Comparison of ENCODE assay signal across 21 cellular contexts in genomic region chr12:98751580-98752115, GRCh38.
"Had no signal": no experiment of that assay in that cellular context is flagged by ENCODE, and none has a peak within 500 bp of the region (broad histone marks: within the 10 kb centered on the region; RNA-seq: fewer than 3 reads in every experiment).

No MANE protein-coding gene starts in this region.

- ATAC-seq: activated naive CD8-positive, alpha-beta T cell treated with anti-CD3 and anti-CD28 coated beads, Interleukin-2, amount 50 U/mL, for 24 hours; effector memory CD8-positive, alpha-beta T cell; naive thymus-derived CD8-positive, alpha-beta T cell had no signal

- H3K4me3 ChIP-seq: ascending aorta, prostate gland, right atrium auricular region, thyroid gland had no signal

- H3K27ac ChIP-seq: ascending aorta, prostate gland, right atrium auricular region, thyroid gland, VCaP had no signal

- H3K4me1 ChIP-seq: ascending aorta, prostate gland, right atrium auricular region, thyroid gland had no signal

- H3K27me3 ChIP-seq: ascending aorta, right atrium auricular region, thyroid gland had no signal

- H3K36me3 Mint-ChIP-seq: activated naive CD4-positive, alpha-beta T cell treated with anti-CD3 and anti-CD28 coated beads, Interleukin-2, amount 10 ng/mL, durations not matched to agents 7 days and 5 days; naive thymus-derived CD8-positive, alpha-beta T cell had no signal

- H3K4me3 Mint-ChIP-seq: activated naive CD4-positive, alpha-beta T cell treated with anti-CD3 and anti-CD28 coated beads, Interleukin-2, amount 10 ng/mL, durations not matched to agents 7 days and 5 days; activated naive CD8-positive, alpha-beta T cell treated with anti-CD3 and anti-CD28 coated beads, Interleukin-2, amount 50 U/mL, for 24 hours; effector memory CD8-positive, alpha-beta T cell; naive thymus-derived CD8-positive, alpha-beta T cell had no signal

- H3K9me3 ChIP-seq: ascending aorta, prostate gland, right atrium auricular region, thyroid gland had no signal

- DNase-seq: activated CD4-positive, alpha-beta T cell treated with anti-CD3 and anti-CD28 coated beads for 1 hour; activated CD8-positive, alpha-beta memory T cell treated with anti-CD3 and anti-CD28 coated beads for 24 hours; activated CD8-positive, alpha-beta memory T cell treated with anti-CD3 and anti-CD28 coated beads, Interleukin-2, amount 50 U/mL, for 48 hours; activated effector memory CD4-positive, alpha-beta T cell treated with Interleukin-2 at 50 U/mL for 16 hours; activated naive CD4-positive, alpha-beta T cell treated with anti-CD3 and anti-CD28 coated beads, Interleukin-2, amount 10 ng/mL, durations not matched to agents 7 days and 5 days; activated naive CD8-positive, alpha-beta T cell treated with anti-CD3 and anti-CD28 coated beads, Interleukin-2, amount 50 U/mL, for 24 hours; activated T-cell treated with anti-CD3 and anti-CD28 coated beads, Interleukin-2, amount 50 U/mL, for 48 hours; cerebellar nuclear complex; dermis blood vessel endothelial cell; effector memory CD8-positive, alpha-beta T cell; mesenchymal stem cell; naive thymus-derived CD8-positive, alpha-beta T cell; stimulated activated CD4-positive, alpha-beta T cell treated with anti-CD3 and anti-CD28 coated beads, Interleukin-12 subunit alpha, Interleukin-12 subunit beta, amount 100 ng/mL, for 4 hours; stimulated activated CD4-positive, alpha-beta T cell treated with anti-CD3 and anti-CD28 coated beads, Interleukin-1b, Interleukin-23, amount 100 ng/mL, for 48 hours; stimulated activated CD8-positive, alpha-beta memory T cell treated with anti-CD3 and anti-CD28 coated beads, Interleukin-4, amount 100 ng/mL, for 48 hours; stimulated activated naive CD4-positive, alpha-beta T cell; thyroid gland had no signal

- H3K36me3 ChIP-seq: ascending aorta, prostate gland, right atrium auricular region, thyroid gland had no signal

- H3K9me3 Mint-ChIP-seq: activated naive CD4-positive, alpha-beta T cell treated with anti-CD3 and anti-CD28 coated beads, Interleukin-2, amount 10 ng/mL, durations not matched to agents 7 days and 5 days; activated naive CD8-positive, alpha-beta T cell treated with anti-CD3 and anti-CD28 coated beads, Interleukin-2, amount 50 U/mL, for 24 hours; effector memory CD8-positive, alpha-beta T cell; naive thymus-derived CD8-positive, alpha-beta T cell had no signal

- H3K27ac Mint-ChIP-seq: activated naive CD4-positive, alpha-beta T cell treated with anti-CD3 and anti-CD28 coated beads, Interleukin-2, amount 10 ng/mL, durations not matched to agents 7 days and 5 days; activated naive CD8-positive, alpha-beta T cell treated with anti-CD3 and anti-CD28 coated beads, Interleukin-2, amount 50 U/mL, for 24 hours; effector memory CD8-positive, alpha-beta T cell; naive thymus-derived CD8-positive, alpha-beta T cell had no signal
